8 cellular contexts compared by ENCODE assay signal in the genomic region with DNA sequence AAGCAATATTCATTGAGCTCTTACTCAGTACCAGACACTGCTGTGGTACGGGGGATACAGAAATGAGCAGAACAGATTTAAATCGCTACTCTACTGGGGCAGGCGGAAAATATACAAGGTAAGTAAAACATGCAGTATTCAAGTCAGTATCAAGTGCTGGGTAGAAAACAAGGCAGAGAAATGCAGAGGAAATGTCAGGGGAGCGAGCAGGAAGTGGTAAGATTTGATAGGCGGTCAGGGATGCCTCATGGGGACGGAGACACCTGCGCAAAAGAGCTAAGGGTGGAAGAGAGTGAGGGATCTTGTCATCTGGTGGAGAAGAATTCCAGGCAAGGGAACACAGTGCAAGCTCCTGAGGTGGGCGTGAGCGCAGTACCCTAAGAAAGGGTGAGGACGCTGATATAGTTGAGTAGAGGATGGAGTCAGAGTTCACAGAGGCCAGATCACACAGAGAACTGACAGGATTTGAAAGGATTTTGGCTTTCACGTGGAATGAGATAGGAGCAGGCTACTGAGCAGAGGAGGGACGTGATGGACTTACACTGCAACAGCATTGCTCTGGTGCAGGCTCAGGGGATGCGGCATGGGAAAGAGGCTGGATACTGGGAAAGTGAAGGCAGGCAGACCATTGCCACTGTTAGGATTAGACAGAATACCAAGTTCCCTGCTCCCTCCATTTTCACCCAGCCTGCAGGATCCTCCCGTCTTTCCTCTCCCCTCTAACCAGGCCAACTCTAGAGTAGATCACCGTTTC. TPM values are rescaled to one million over a fixed set of nuclear protein-coding genes. Genes with fewer than 3 reads are reported as not detected.
DNase-seq lines count a peak whose midpoint lies in the region; ATAC-seq and TF ChIP-seq lines count a peak whose summit lies in the region.

No MANE protein-coding gene starts in this region.

- intact Hi-C loops in CD4-positive, alpha-beta T cell (cut with DNase I, micrococcal nuclease): loop anchor here in 1 of 2 experiments (10.0 kb wide), 2 partner anchors 46 to 96 kb away; no protein-coding TSS in a partner anchor
- intact Hi-C loops in activated CD4-positive, alpha-beta memory T cell treated with anti-CD3 and anti-CD28 coated beads for 36 hours (cut with micrococcal nuclease): loop anchor here (2.0 to 10.0 kb wide), 3 partner anchors 46 to 324 kb away; partner anchors contain the start of genes SORL1 and SORL1-AS1
- intact Hi-C loops in dorsolateral prefrontal cortex (cut with DNase I): loop anchor here (10.0 kb wide), 2 partner anchors 96 to 1176 kb away; no protein-coding TSS in a partner anchor

- H3K36me3 ChIP-seq in KOPT-K1 (ENCODE audit: insufficient read depth, low read length): no peaks in the 10 kb centered on the region
- H3K36me3 ChIP-seq in effector memory CD4-positive, alpha-beta T cell (ENCODE audit: control insufficient read depth, insufficient read depth, low read length): no peaks in the 10 kb centered on the region

- ATAC-seq in CD4-positive, alpha-beta T cell (ENCODE audit: poor library complexity): peak; percentile 89
- ATAC-seq in GM18519 (IDR thresholded peaks at IDR 0.05; ENCODE audit: low FRiP score, unreplicated experiment): no peak
- ATAC-seq in HG03108 (IDR thresholded peaks at IDR 0.05; ENCODE audit: unreplicated experiment): no peak

- DNase-seq in CD4-positive, alpha-beta T cell: peak; percentile 5 to 45 (median 28)
- DNase-seq in activated CD4-positive, alpha-beta memory T cell treated with anti-CD3 and anti-CD28 coated beads for 36 hours: peak; percentile 63
- peak in 2 of 3 donors; percentile 9 to 13 for DNase-seq in effector memory CD4-positive, alpha-beta T cell
- DNase-seq in dorsolateral prefrontal cortex: no peak
- no peak for DNase-seq in NCI-H446 treated with DMSO at 0.1 percent for 48 hours (lab: John Stamatoyannopoulos, UW)

- H3K4me3 ChIP-seq in effector memory CD4-positive, alpha-beta T cell (ENCODE audit: insufficient read depth, low read depth, low read length, poor library complexity, severe bottlenecking): no peak overlapping the region
- no peak overlapping the region for H3K4me3 ChIP-seq in dorsolateral prefrontal cortex

- H3K4me1 Mint-ChIP-seq in CD4-positive, alpha-beta T cell (ENCODE audit: low read depth): peaks cover 14% of the 10 kb centered on the region
- H3K4me1 Mint-ChIP-seq in activated CD4-positive, alpha-beta memory T cell treated with anti-CD3 and anti-CD28 coated beads for 36 hours (ENCODE audit: low read depth): peaks cover 5% of the 10 kb centered on the region

- no peak for TF ChIP-seq CTCF in CD4-positive, alpha-beta T cell (IDR thresholded peaks at IDR 0.05)
- no peak for TF ChIP-seq CTCF in dorsolateral prefrontal cortex (IDR thresholded peaks at IDR 0.05 in 54 of 56, conservative IDR thresholded peaks at IDR 0.05 in 2 of 56; ENCODE audit: low read depth in 1 of 56, partially characterized antibody in 56 of 56)

- no peaks in the 10 kb centered on the region for H3K27me3 ChIP-seq in CD4-positive, alpha-beta T cell (ENCODE audit: control insufficient read depth, insufficient read depth, low read length)
- H3K27me3 ChIP-seq in effector memory CD4-positive, alpha-beta T cell (replicated peaks; ENCODE audit: control insufficient read depth, insufficient read depth, low read length, poor library complexity, severe bottlenecking): no peaks in the 10 kb centered on the region
- H3K27me3 ChIP-seq in dorsolateral prefrontal cortex: no peaks in the 10 kb centered on the region

- no peaks in the 10 kb centered on the region for H3K9me3 ChIP-seq in CD4-positive, alpha-beta T cell (ENCODE audit: control insufficient read depth, low read length)
- no peaks in the 10 kb centered on the region for H3K9me3 ChIP-seq in KOPT-K1 (ENCODE audit: insufficient read depth, low read length, poor library complexity, severe bottlenecking)
- H3K9me3 ChIP-seq in effector memory CD4-positive, alpha-beta T cell (ENCODE audit: control insufficient read depth, low read length): no peaks in the 10 kb centered on the region

- CTCF ChIA-PET in CD4-positive, alpha-beta T cell (lab: Charles Lee): interaction anchor here (1.2 kb wide), 1 partner anchor 43 kb away, joined by 3 read pairs; no protein-coding TSS in a partner anchor
- CTCF ChIA-PET in activated CD4-positive, alpha-beta memory T cell treated with anti-CD3 and anti-CD28 coated beads for 36 hours (lab: Charles Lee): interaction anchor here (0.6 to 1.2 kb wide), 2 partner anchors 11 to 263 kb away, joined by 3 to 4 read pairs; no protein-coding TSS in a partner anchor

- peak overlapping the region; percentile 14 for H3K27ac ChIP-seq in CD4-positive, alpha-beta T cell (ENCODE audit: low read depth, low read length)
- H3K27ac ChIP-seq in KOPT-K1 (ENCODE audit: low read depth, low read length, poor library complexity, severe bottlenecking): peak overlapping the region; percentile 25
- H3K27ac ChIP-seq in effector memory CD4-positive, alpha-beta T cell (ENCODE audit: insufficient read depth, low read length, poor library complexity, severe bottlenecking): peak overlapping the region; percentile 24
- no peak overlapping the region for H3K27ac ChIP-seq in dorsolateral prefrontal cortex

- no peak overlapping the region for H3K27ac Mint-ChIP-seq in CD4-positive, alpha-beta T cell
- no peak overlapping the region for H3K27ac Mint-ChIP-seq in activated CD4-positive, alpha-beta memory T cell treated with anti-CD3 and anti-CD28 coated beads for 36 hours

- H3K27me3 Mint-ChIP-seq in CD4-positive, alpha-beta T cell: no peaks in the 10 kb centered on the region
- H3K27me3 Mint-ChIP-seq in activated CD4-positive, alpha-beta memory T cell treated with anti-CD3 and anti-CD28 coated beads for 36 hours: no peaks in the 10 kb centered on the region

- POLR2A ChIA-PET in CD4-positive, alpha-beta T cell (lab: Charles Lee): interaction anchor here (0.7 to 3.6 kb wide), 9 partner anchors 17 to 155 kb away, joined by 3 to 42 read pairs (median 4); partner anchors contain the start of genes SORL1 and SORL1-AS1
- POLR2A ChIA-PET in activated CD4-positive, alpha-beta memory T cell treated with anti-CD3 and anti-CD28 coated beads for 36 hours (lab: Charles Lee): no interaction called here

- no peak overlapping the region for H3K4me3 Mint-ChIP-seq in CD4-positive, alpha-beta T cell
- no peak overlapping the region for H3K4me3 Mint-ChIP-seq in activated CD4-positive, alpha-beta memory T cell treated with anti-CD3 and anti-CD28 coated beads for 36 hours

- no peaks in the 10 kb centered on the region for H3K36me3 Mint-ChIP-seq in CD4-positive, alpha-beta T cell (ENCODE audit: low read depth)
- H3K36me3 Mint-ChIP-seq in activated CD4-positive, alpha-beta memory T cell treated with anti-CD3 and anti-CD28 coated beads for 36 hours: no peaks in the 10 kb centered on the region

- H3K9me3 Mint-ChIP-seq in CD4-positive, alpha-beta T cell: peaks cover 3% of the 10 kb centered on the region
- no peaks in the 10 kb centered on the region for H3K9me3 Mint-ChIP-seq in activated CD4-positive, alpha-beta memory T cell treated with anti-CD3 and anti-CD28 coated beads for 36 hours

- peaks cover 19% of the 10 kb centered on the region for H3K4me1 ChIP-seq in effector memory CD4-positive, alpha-beta T cell (ENCODE audit: control insufficient read depth, insufficient read depth, low read length, poor library complexity, severe bottlenecking)

RNA-seq across cellular contexts. Expression of gene SC5D, which starts 35.8 kb away (rescaled TPM):
- 10 to 100 TPM; 87.7 to 92.7 TPM for total RNA-seq in CD4-positive, alpha-beta T cell
- 10 to 100 TPM; 23.3 to 24.7 TPM for total RNA-seq in activated CD4-positive, alpha-beta memory T cell treated with anti-CD3 and anti-CD28 coated beads for 36 hours
- 100 to 1,000 TPM in 9 of 120 experiments, 10 to 100 TPM in 111; 49.4 to 107 (median 80.7) TPM for total RNA-seq in dorsolateral prefrontal cortex

Comparison
In these comparisons a context has a peak if more than half of its experiments do, and no peak if none do; other contexts are left out.
1. DNase-seq: peak in CD4-positive, alpha-beta T cell (10 of 10), activated CD4-positive, alpha-beta memory T cell treated with anti-CD3 and anti-CD28 coated beads for 36 hours (single experiment) and effector memory CD4-positive, alpha-beta T cell (2 of 3); none in dorsolateral prefrontal cortex (0 of 10) and NCI-H446 treated with DMSO at 0.1 percent for 48 hours (single experiment).
2. H3K27ac ChIP-seq: peak in CD4-positive, alpha-beta T cell (single experiment), KOPT-K1 (single experiment) and effector memory CD4-positive, alpha-beta T cell (single experiment); none in dorsolateral prefrontal cortex (0 of 59).